1 cellular context compared by ENCODE assay signal in the genomic region with DNA sequence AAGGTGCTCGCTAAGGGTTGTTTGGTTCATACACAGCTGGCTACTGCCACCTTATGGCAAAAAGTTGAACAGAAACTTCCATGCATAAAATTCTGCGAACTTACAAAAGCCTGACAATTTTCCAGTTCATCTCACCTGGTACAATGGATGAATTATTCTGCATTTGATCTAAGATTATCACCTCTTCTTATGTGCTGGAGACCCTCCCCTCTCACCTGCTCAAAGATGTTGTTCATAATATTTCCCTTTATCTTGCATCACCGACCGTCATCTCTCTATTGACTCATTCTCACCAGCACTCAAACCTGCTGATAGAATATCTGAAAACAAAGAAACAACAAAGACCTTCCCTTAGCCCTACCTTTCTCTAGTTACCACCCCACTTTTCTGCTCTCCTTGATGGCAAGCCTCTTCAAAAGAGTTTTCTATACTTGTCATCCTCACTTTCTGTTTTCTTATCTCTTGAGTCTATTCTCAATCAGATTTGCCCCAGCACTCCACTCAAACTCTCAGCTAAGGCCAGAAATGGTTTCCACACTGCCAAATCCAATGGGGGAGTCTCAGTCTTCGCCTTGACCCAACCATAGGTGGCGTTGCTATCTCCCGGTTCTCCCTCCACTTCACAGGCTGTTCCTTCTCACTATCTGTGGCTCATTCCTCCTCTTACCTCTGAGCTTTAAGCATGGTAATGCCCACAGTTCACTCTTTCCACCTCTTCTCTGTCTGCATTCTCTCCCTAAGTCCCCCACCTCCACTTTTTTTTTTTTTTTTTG.
TF ChIP-seq lines count a peak whose summit lies in the region.

No MANE protein-coding gene starts in this region.

TF ChIP-seq in K562, 482 proteins besides CTCF, POLR2A, EP300 and RAD21 (continues in another document):
- TF ChIP-seq MYBL2 (IDR thresholded peaks at IDR 0.05; ENCODE audit: low read depth) (no peak), MYBL2 (CRISPR knock-in tag; IDR thresholded peaks at IDR 0.05; ENCODE audit: borderline replicate concordance) (no peak), SRF (CRISPR knock-in tag; IDR thresholded peaks at IDR 0.05) (0 out of 4 replicates have a peak, but pooled peaks of 1 of the 2 experiments have one; percentile 25), CBFB (CRISPR knock-in tag; IDR thresholded peaks at IDR 0.05) (no peak), FOXJ3 (CRISPR knock-in tag; IDR thresholded peaks at IDR 0.05) (no peak), RBM15 (IDR thresholded peaks at IDR 0.05; ENCODE audit: insufficient read depth, low read length) (no peak), CEBPB (tag; IDR thresholded peaks at IDR 0.05) (peak; percentile 37; the same call in 1 of the 2 replicates), ZNF232 (CRISPR knock-in tag; IDR thresholded peaks at IDR 0.05) (no peak), STAG1 (CRISPR knock-in tag; IDR thresholded peaks at IDR 0.05; ENCODE audit: borderline replicate concordance) (peak; percentile 68; the same call in 1 of the 2 replicates), SMARCC2 (IDR thresholded peaks at IDR 0.05; ENCODE audit: low read depth) (no peak), JUN (IDR thresholded peaks at IDR 0.05; ENCODE audit: borderline replicate concordance, low read depth, low read length) (no peak), JUN (CRISPR knock-in tag; IDR thresholded peaks at IDR 0.05; ENCODE audit: borderline replicate concordance) (no peak), DPF2 (IDR thresholded peaks at IDR 0.05) (0 out of 2 replicates have a peak, but pooled peaks have one; percentile 13), ZEB2 (IDR thresholded peaks at IDR 0.05) (0 out of 2 replicates have a peak, but pooled peaks have one; percentile 26), FOSL1 (tag; conservative IDR thresholded peaks at IDR 0.05) (peak; percentile 60), CEBPG (CRISPR knock-in tag; IDR thresholded peaks at IDR 0.05) (no peak), CEBPG (tag; conservative IDR thresholded peaks at IDR 0.05 in 1 of 2, IDR thresholded peaks at IDR 0.05 in 1 of 2) (peak; percentile 69 to 72), KLF16 (IDR thresholded peaks at IDR 0.05) (peak; percentile 19; the same call in 1 of the 2 replicates), SOX6 (IDR thresholded peaks at IDR 0.05) (peak; percentile 41; the same call in 1 of the 2 replicates), PHB2 (IDR thresholded peaks at IDR 0.05; ENCODE audit: low read depth) (no peak), ZNF785 (CRISPR knock-in tag; IDR thresholded peaks at IDR 0.05) (no peak), TRIM24 (IDR thresholded peaks at IDR 0.05) (no peak), ZKSCAN1 (IDR thresholded peaks at IDR 0.05; ENCODE audit: low read depth, low read length) (no peak), ZNF239 (CRISPR knock-in tag; IDR thresholded peaks at IDR 0.05) (no peak), CBX8 (IDR thresholded peaks at IDR 0.05; ENCODE audit: borderline replicate concordance, extremely low read depth, low read depth, low read length, poor library complexity, severe bottlenecking) (no peak), ZNF224 (CRISPR knock-in tag; IDR thresholded peaks at IDR 0.05) (no peak), ATF1 (CRISPR knock-in tag; IDR thresholded peaks at IDR 0.05) (no peak), ATF1 (tag; IDR thresholded peaks at IDR 0.05) (0 out of 2 replicates have a peak, but pooled peaks have one; percentile 10)
- TF ChIP-seq, protein P1, sequence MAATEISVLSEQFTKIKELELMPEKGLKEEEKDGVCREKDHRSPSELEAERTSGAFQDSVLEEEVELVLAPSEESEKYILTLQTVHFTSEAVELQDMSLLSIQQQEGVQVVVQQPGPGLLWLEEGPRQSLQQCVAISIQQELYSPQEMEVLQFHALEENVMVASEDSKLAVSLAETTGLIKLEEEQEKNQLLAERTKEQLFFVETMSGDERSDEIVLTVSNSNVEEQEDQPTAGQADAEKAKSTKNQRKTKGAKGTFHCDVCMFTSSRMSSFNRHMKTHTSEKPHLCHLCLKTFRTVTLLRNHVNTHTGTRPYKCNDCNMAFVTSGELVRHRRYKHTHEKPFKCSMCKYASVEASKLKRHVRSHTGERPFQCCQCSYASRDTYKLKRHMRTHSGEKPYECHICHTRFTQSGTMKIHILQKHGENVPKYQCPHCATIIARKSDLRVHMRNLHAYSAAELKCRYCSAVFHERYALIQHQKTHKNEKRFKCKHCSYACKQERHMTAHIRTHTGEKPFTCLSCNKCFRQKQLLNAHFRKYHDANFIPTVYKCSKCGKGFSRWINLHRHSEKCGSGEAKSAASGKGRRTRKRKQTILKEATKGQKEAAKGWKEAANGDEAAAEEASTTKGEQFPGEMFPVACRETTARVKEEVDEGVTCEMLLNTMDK (IDR thresholded peaks at IDR 0.05; ENCODE audit: borderline replicate concordance, insufficient read depth, low read depth, low read length, poor library complexity, severe bottlenecking): peak; percentile 40
- TF ChIP-seq, protein P2, sequence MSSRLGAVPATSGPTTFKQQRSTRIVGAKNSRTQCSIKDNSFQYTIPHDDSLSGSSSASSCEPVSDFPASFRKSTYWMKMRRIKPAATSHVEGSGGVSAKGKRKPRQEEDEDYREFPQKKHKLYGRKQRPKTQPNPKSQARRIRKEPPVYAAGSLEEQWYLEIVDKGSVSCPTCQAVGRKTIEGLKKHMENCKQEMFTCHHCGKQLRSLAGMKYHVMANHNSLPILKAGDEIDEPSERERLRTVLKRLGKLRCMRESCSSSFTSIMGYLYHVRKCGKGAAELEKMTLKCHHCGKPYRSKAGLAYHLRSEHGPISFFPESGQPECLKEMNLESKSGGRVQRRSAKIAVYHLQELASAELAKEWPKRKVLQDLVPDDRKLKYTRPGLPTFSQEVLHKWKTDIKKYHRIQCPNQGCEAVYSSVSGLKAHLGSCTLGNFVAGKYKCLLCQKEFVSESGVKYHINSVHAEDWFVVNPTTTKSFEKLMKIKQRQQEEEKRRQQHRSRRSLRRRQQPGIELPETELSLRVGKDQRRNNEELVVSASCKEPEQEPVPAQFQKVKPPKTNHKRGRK (tag; IDR thresholded peaks at IDR 0.05): 0 out of 2 replicates have a peak, but pooled peaks have one; percentile 21
- TF ChIP-seq, protein P3, sequence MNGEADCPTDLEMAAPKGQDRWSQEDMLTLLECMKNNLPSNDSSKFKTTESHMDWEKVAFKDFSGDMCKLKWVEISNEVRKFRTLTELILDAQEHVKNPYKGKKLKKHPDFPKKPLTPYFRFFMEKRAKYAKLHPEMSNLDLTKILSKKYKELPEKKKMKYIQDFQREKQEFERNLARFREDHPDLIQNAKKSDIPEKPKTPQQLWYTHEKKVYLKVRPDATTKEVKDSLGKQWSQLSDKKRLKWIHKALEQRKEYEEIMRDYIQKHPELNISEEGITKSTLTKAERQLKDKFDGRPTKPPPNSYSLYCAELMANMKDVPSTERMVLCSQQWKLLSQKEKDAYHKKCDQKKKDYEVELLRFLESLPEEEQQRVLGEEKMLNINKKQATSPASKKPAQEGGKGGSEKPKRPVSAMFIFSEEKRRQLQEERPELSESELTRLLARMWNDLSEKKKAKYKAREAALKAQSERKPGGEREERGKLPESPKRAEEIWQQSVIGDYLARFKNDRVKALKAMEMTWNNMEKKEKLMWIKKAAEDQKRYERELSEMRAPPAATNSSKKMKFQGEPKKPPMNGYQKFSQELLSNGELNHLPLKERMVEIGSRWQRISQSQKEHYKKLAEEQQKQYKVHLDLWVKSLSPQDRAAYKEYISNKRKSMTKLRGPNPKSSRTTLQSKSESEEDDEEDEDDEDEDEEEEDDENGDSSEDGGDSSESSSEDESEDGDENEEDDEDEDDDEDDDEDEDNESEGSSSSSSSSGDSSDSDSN (IDR thresholded peaks at IDR 0.05; ENCODE audit: borderline replicate concordance in 1 of 2, low read depth in 2 of 2, low read length in 2 of 2): no peak
- TF ChIP-seq, protein P4, sequence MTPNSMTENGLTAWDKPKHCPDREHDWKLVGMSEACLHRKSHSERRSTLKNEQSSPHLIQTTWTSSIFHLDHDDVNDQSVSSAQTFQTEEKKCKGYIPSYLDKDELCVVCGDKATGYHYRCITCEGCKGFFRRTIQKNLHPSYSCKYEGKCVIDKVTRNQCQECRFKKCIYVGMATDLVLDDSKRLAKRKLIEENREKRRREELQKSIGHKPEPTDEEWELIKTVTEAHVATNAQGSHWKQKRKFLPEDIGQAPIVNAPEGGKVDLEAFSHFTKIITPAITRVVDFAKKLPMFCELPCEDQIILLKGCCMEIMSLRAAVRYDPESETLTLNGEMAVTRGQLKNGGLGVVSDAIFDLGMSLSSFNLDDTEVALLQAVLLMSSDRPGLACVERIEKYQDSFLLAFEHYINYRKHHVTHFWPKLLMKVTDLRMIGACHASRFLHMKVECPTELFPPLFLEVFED (CRISPR knock-in tag; conservative IDR thresholded peaks at IDR 0.05): 0 out of 2 replicates have a peak, but pooled peaks have one; percentile 20
- TF ChIP-seq, protein P5, sequence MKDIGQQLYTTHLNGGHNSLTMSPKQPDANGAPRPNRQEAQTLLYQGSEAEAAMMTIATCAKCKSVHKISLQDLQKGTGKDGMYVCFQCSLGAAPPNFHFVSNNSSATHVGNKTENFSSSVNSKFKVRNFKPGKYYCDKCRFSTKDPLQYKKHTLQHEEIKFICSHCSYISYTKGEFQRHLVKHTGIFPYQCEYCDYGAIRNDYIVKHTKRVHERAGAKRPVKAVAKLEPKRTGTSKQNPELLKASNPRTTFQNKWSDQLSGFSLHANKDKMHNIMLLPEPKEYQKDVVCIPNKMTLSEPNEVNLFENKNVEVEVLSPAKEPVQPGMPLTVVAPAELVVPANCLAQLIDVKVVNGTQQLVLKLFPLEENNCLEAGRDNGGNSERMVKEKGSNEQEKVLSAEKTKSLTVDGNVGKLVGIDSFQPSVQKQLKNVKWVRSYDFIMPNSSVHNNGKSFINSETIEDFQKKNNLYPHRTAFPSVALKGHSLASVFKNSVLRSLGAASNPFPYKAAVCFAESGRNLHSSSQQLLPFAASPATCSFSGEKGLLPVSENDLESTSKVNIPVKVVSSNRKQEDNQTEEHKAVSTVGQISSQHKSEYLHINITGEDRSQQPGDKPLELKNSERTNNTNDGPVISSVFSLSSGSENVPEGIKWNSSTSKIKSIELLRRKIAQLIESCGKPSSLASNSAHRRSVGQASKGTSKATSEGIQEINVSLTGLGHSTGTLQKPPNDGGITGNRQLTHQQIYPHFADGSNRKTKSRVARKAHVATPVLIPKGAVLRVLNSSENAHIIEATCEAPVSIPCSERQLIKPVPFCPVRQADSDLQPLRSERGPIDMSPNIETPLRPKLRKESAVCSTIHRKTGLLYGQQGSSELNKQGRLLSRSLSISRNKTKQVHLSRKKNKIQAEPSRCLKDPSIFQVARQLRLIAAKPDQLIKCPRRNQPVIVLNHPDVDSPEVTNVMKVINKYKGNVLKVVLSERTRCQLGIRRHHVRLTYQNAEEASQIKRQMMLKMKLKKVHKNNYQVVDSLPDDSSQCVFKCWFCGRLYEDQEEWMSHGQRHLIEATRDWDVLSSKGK (CRISPR knock-in tag; IDR thresholded peaks at IDR 0.05): no peak
- TF ChIP-seq, protein P6, sequence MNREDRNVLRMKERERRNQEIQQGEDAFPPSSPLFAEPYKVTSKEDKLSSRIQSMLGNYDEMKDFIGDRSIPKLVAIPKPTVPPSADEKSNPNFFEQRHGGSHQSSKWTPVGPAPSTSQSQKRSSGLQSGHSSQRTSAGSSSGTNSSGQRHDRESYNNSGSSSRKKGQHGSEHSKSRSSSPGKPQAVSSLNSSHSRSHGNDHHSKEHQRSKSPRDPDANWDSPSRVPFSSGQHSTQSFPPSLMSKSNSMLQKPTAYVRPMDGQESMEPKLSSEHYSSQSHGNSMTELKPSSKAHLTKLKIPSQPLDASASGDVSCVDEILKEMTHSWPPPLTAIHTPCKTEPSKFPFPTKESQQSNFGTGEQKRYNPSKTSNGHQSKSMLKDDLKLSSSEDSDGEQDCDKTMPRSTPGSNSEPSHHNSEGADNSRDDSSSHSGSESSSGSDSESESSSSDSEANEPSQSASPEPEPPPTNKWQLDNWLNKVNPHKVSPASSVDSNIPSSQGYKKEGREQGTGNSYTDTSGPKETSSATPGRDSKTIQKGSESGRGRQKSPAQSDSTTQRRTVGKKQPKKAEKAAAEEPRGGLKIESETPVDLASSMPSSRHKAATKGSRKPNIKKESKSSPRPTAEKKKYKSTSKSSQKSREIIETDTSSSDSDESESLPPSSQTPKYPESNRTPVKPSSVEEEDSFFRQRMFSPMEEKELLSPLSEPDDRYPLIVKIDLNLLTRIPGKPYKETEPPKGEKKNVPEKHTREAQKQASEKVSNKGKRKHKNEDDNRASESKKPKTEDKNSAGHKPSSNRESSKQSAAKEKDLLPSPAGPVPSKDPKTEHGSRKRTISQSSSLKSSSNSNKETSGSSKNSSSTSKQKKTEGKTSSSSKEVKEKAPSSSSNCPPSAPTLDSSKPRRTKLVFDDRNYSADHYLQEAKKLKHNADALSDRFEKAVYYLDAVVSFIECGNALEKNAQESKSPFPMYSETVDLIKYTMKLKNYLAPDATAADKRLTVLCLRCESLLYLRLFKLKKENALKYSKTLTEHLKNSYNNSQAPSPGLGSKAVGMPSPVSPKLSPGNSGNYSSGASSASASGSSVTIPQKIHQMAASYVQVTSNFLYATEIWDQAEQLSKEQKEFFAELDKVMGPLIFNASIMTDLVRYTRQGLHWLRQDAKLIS (CRISPR knock-in tag; IDR thresholded peaks at IDR 0.05): 0 out of 2 replicates have a peak, but pooled peaks have one; percentile 35
- TF ChIP-seq, protein P7, sequence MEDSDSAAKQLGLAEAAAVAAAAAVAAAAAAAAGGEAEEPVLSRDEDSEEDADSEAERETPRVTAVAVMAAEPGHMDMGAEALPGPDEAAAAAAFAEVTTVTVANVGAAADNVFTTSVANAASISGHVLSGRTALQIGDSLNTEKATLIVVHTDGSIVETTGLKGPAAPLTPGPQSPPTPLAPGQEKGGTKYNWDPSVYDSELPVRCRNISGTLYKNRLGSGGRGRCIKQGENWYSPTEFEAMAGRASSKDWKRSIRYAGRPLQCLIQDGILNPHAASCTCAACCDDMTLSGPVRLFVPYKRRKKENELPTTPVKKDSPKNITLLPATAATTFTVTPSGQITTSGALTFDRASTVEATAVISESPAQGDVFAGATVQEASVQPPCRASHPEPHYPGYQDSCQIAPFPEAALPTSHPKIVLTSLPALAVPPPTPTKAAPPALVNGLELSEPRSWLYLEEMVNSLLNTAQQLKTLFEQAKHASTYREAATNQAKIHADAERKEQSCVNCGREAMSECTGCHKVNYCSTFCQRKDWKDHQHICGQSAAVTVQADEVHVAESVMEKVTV (CRISPR knock-in tag; IDR thresholded peaks at IDR 0.05): peak; percentile 83
- TF ChIP-seq, protein P8, sequence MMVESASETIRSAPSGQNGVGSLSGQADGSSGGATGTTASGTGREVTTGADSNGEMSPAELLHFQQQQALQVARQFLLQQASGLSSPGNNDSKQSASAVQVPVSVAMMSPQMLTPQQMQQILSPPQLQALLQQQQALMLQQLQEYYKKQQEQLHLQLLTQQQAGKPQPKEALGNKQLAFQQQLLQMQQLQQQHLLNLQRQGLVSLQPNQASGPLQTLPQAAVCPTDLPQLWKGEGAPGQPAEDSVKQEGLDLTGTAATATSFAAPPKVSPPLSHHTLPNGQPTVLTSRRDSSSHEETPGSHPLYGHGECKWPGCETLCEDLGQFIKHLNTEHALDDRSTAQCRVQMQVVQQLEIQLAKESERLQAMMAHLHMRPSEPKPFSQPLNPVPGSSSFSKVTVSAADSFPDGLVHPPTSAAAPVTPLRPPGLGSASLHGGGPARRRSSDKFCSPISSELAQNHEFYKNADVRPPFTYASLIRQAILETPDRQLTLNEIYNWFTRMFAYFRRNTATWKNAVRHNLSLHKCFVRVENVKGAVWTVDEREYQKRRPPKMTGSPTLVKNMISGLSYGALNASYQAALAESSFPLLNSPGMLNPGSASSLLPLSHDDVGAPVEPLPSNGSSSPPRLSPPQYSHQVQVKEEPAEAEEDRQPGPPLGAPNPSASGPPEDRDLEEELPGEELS (CRISPR knock-in tag; IDR thresholded peaks at IDR 0.05; ENCODE audit: borderline replicate concordance): no peak
